In genomic region chr9:15909297-15909696, GRCh38 we compare ENCODE assay signal across 23 cellular contexts.
A peak's percentile ranks its signal among the peaks of the same experiment; 100 is the strongest.
DNase-seq lines count a peak whose midpoint lies in the region; ATAC-seq and TF ChIP-seq lines count a peak whose summit lies in the region.
"Had no signal": no experiment of that assay in that cellular context is flagged by ENCODE, and none has a peak within 500 bp of the region (broad histone marks: within the 10 kb centered on the region; RNA-seq: fewer than 3 reads in every experiment).

No MANE protein-coding gene starts in this region.

- H3K27me3 ChIP-seq in tibial artery, result no peaks in the 10 kb centered on the region
- no peaks in the 10 kb centered on the region for H3K27me3 ChIP-seq in left lung
- H3K27me3 ChIP-seq: BLaER1 treated with 17β-estradiol and CSF1 and Interleukin-3, amounts not matched to agents 10 nM and 100 nM; esophagus squamous epithelium; tibial nerve had no signal

- H3K36me3 ChIP-seq in tibial artery (no peaks in the 10 kb centered on the region), left lung (no peaks in the 10 kb centered on the region), OCI-LY7 (ENCODE audit: insufficient read depth, low read length) (no peaks in the 10 kb centered on the region)
- H3K36me3 ChIP-seq: BLaER1 treated with 17β-estradiol and CSF1 and Interleukin-3, amounts not matched to agents 10 nM and 100 nM; esophagus squamous epithelium; tibial nerve had no signal

- POLR2A ChIA-PET in OCI-LY7 (lab: Charles Lee), result no interaction called here

- TF ChIP-seq CTCF in astrocyte of the spinal cord (IDR thresholded peaks at IDR 0.05; ENCODE audit: low read depth, low read length), result no peak
- no peak for TF ChIP-seq CTCF in tibial artery (IDR thresholded peaks at IDR 0.05)
- no peak for TF ChIP-seq CTCF in coronary artery (IDR thresholded peaks at IDR 0.05)
- no peak for TF ChIP-seq CTCF in left lung (IDR thresholded peaks at IDR 0.05)
- TF ChIP-seq CTCF in OCI-LY7 (conservative IDR thresholded peaks at IDR 0.05; ENCODE audit: low read length), result no peak

- no peak overlapping the region for H3K4me2 ChIP-seq in OCI-LY7 (ENCODE audit: low read length)
- H3K4me2 ChIP-seq: BLaER1 treated with 17β-estradiol and CSF1 and Interleukin-3, amounts not matched to agents 10 nM and 100 nM; smooth muscle cell had no signal

- intact Hi-C loops in tibial artery (cut with DNase I; ENCODE audit: low total_unique reads), result no loop called here
- intact Hi-C loops in left lung (cut with DNase I), result no loop called here
- intact Hi-C loops in OCI-LY7 (cut with micrococcal nuclease; ENCODE audit: unreplicated experiment), result no loop called here

- H3K9me2 ChIP-seq in OCI-LY7 (ENCODE audit: insufficient read depth, low read length), result no peaks in the 10 kb centered on the region

- H3K4me3 ChIP-seq in astrocyte of the spinal cord (ENCODE audit: low read depth, low read length), result no peak overlapping the region
- H3K4me3 ChIP-seq in tibial artery, result no peak overlapping the region
- no peak overlapping the region for H3K4me3 ChIP-seq in coronary artery
- H3K4me3 ChIP-seq in left lung, result no peak overlapping the region
- H3K4me3 ChIP-seq in OCI-LY7 (ENCODE audit: low read depth, low read length, poor library complexity, severe bottlenecking), result no peak overlapping the region
- H3K4me3 ChIP-seq: BLaER1 treated with 17β-estradiol and CSF1 and Interleukin-3, amounts not matched to agents 10 nM and 100 nM; esophagus squamous epithelium; smooth muscle cell; tibial nerve had no signal

- no peak overlapping the region for H3K27ac ChIP-seq in tibial artery
- no peak overlapping the region for H3K27ac ChIP-seq in coronary artery
- no peak overlapping the region for H3K27ac ChIP-seq in left lung
- no peak overlapping the region for H3K27ac ChIP-seq in OCI-LY7 (ENCODE audit: low read depth, low read length, poor library complexity, severe bottlenecking)
- H3K27ac ChIP-seq: BLaER1 treated with 17β-estradiol and CSF1 and Interleukin-3, amounts not matched to agents 10 nM and 100 nM; esophagus squamous epithelium; tibial nerve had no signal

- no peaks in the 10 kb centered on the region for H3K79me2 ChIP-seq in OCI-LY7 (ENCODE audit: insufficient read depth, low read depth, low read length)

- no peaks in the 10 kb centered on the region for H4K20me1 ChIP-seq in OCI-LY7 (ENCODE audit: insufficient read depth, low read length)
- H4K20me1 ChIP-seq: BLaER1 treated with 17β-estradiol and CSF1 and Interleukin-3, amounts not matched to agents 10 nM and 100 nM had no signal

- H3K9me3 ChIP-seq in tibial artery (peaks cover 0 to 3% (median 0%) of the 10 kb centered on the region in 3 donors), left lung (peaks cover 0 to 20% of the 10 kb centered on the region in 2 donors), OCI-LY7 (ENCODE audit: low read length) (no peaks in the 10 kb centered on the region)
- H3K9me3 ChIP-seq: esophagus squamous epithelium had no signal

- no peak overlapping the region for H2AFZ ChIP-seq in OCI-LY7 (ENCODE audit: low read length)

- ATAC-seq in left lung, result no peak
- ATAC-seq: activated CD8-positive, alpha-beta T cell treated with anti-CD3 and anti-CD28 coated beads for 36 hours; natural killer cell treated with Interleukin-12 subunit alpha and Interleukin-12 subunit beta and Interleukin-15 and Interleukin-18, amount 100 ng/mL, for 72 hours had no signal

- H3K4me1 ChIP-seq in tibial artery (no peaks in the 10 kb centered on the region), left lung (no peaks in the 10 kb centered on the region), OCI-LY7 (ENCODE audit: insufficient read depth, low read length, poor library complexity, severe bottlenecking) (no peaks in the 10 kb centered on the region)
- H3K4me1 ChIP-seq: BLaER1 treated with 17β-estradiol and CSF1 and Interleukin-3, amounts not matched to agents 10 nM and 100 nM; esophagus squamous epithelium; tibial nerve had no signal

- CTCF ChIA-PET in OCI-LY7 (lab: Charles Lee; ENCODE audit: unreplicated experiment), result no interaction called here

- no TSS peak for BruUV-seq in OCI-LY7 (replicated peaks; lab: Mats Ljungman, UMichigan)

- peak; percentile 37 for DNase-seq in EL
- peak; percentile 51 for DNase-seq in astrocyte of the spinal cord (ENCODE audit: low read depth, low spot score)
- DNase-seq in iris pigment epithelial cell (ENCODE audit: low read depth), result peak; percentile 86
- DNase-seq in tibial artery, result peak; percentile 37 to 64
- no peak for DNase-seq in coronary artery (ENCODE audit: low spot score)
- DNase-seq in left lung, result no peak
- no peak for DNase-seq in OCI-LY7 (ENCODE audit: low spot score)
- DNase-seq: activated CD8-positive, alpha-beta T cell treated with anti-CD3 and anti-CD28 coated beads for 36 hours; activated naive CD4-positive, alpha-beta T cell; anterior cingulate cortex; effector CD8-positive, alpha-beta T cell; esophagus squamous epithelium; hypothalamus; mesendoderm; NCI-H1436; NCI-H2171; NCI-H526; stimulated activated CD4-positive, alpha-beta T cell treated with anti-CD3 and anti-CD28 coated beads, Interleukin-2, amount 100 ng/mL, for 48 hours; stimulated activated naive CD4-positive, alpha-beta T cell treated with Interleukin-2 at 50 U/mL for 16 hours had no signal

- in situ Hi-C loops in astrocyte of the spinal cord (cut with HindIII; ENCODE audit: low sequenced_read_pairs), result no loop called here

Comparison
In these comparisons a context has a peak if more than half of its experiments do, and no peak if none do; other contexts are left out.
1. DNase-seq: peak in EL (single experiment), astrocyte of the spinal cord (single experiment), iris pigment epithelial cell (single experiment) and tibial artery (2 of 2); none in coronary artery (single experiment), left lung (0 of 2) and OCI-LY7 (single experiment).